Comparison of ENCODE assay signal across 16 cellular contexts in genomic region chr17:48442819-48443218, GRCh38. TPM values are rescaled to one million over a fixed set of nuclear protein-coding genes. Genes with fewer than 3 reads are reported as not detected.
DNase-seq lines count a peak whose midpoint lies in the region; ATAC-seq, FAIRE-seq and TF ChIP-seq lines count a peak whose summit lies in the region.
"Had no signal": no experiment of that assay in that cellular context is flagged by ENCODE, and none has a peak within 500 bp of the region (broad histone marks: within the 10 kb centered on the region; RNA-seq: fewer than 3 reads in every experiment).

No MANE protein-coding gene starts in this region.

- H3K14ac ChIP-seq in H9 (ENCODE audit: insufficient read depth, low read length), result no peak overlapping the region

- H3K27ac ChIP-seq in CD4-positive, CD25-positive, alpha-beta regulatory T cell (ENCODE audit: insufficient read depth, low read length, poor library complexity, severe bottlenecking), result peak overlapping the region; percentile 89
- H3K27ac ChIP-seq in effector memory CD4-positive, alpha-beta T cell (ENCODE audit: insufficient read depth, low read length, poor library complexity, severe bottlenecking), result peak overlapping the region; percentile 83
- no peak overlapping the region for H3K27ac ChIP-seq in H9 (ENCODE audit: insufficient read length, low read depth, low read length)
- H3K27ac ChIP-seq: ascending aorta, hepatocyte had no signal

- H4K91ac ChIP-seq in H9 (ENCODE audit: insufficient read length, low read depth, low read length), result no peak overlapping the region

- no CpG with 5 or more reads among the region's 3 CpGs for WGBS in H9 (ENCODE audit: extremely low coverage, insufficient read length, low lambda C conversion rate)

- no peak overlapping the region for H2AFZ ChIP-seq in H9 (ENCODE audit: low read length)
- H2AFZ ChIP-seq: hepatocyte had no signal

- no peak overlapping the region for H2BK12ac ChIP-seq in H9 (ENCODE audit: insufficient read length, low read depth, low read length)

- H3K4me1 Mint-ChIP-seq in CD4-positive, CD25-positive, alpha-beta regulatory T cell, result peaks cover 44 to 91% (median 78%) of the 10 kb centered on the region in 4 donors
- H3K4me1 Mint-ChIP-seq in T-cell (peaks cover 80 to 91% (median 88%) of the 10 kb centered on the region in 3 donors), H9 (peaks cover 0 to 3% of the 10 kb centered on the region in 2 experiments; a peak in 2 of 4 replicates), type B pancreatic cell (ENCODE audit: unreplicated experiment) (peaks cover 31% of the 10 kb centered on the region)

- H3K36me3 Mint-ChIP-seq in CD4-positive, CD25-positive, alpha-beta regulatory T cell, result no peaks in the 10 kb centered on the region
- H3K36me3 Mint-ChIP-seq in T-cell, result no peaks in the 10 kb centered on the region
- no peaks in the 10 kb centered on the region for H3K36me3 Mint-ChIP-seq in H9 (ENCODE audit: insufficient read depth in 1 of 3, low read depth in 3 of 3)
- H3K36me3 Mint-ChIP-seq in type B pancreatic cell, result no peaks in the 10 kb centered on the region
- H3K36me3 Mint-ChIP-seq: memory B cell had no signal

- no peak overlapping the region for H3K56ac ChIP-seq in H9 (ENCODE audit: insufficient read length, low read depth, low read length)

- H3K27me3 ChIP-seq in CD4-positive, CD25-positive, alpha-beta regulatory T cell (ENCODE audit: control insufficient read depth, insufficient read depth, low read length), result no peaks in the 10 kb centered on the region
- H3K27me3 ChIP-seq in effector memory CD4-positive, alpha-beta T cell (replicated peaks; ENCODE audit: control insufficient read depth, insufficient read depth, low read length, poor library complexity, severe bottlenecking), result no peaks in the 10 kb centered on the region
- no peaks in the 10 kb centered on the region for H3K27me3 ChIP-seq in H9 (ENCODE audit: insufficient read depth, low read length)
- H3K27me3 ChIP-seq: ascending aorta, hepatocyte, MG63 had no signal

- CTCF ChIA-PET in T-cell (lab: Charles Lee), result interaction anchor here in 1 of 2 donors (0.6 kb wide), 1 partner anchor 329 kb away, joined by 6 read pairs; no protein-coding TSS in a partner anchor

- peaks cover 86% of the 10 kb centered on the region for H3K4me1 ChIP-seq in CD4-positive, CD25-positive, alpha-beta regulatory T cell (ENCODE audit: control insufficient read depth, insufficient read depth, low read length, poor library complexity, severe bottlenecking)
- peaks cover 74% of the 10 kb centered on the region for H3K4me1 ChIP-seq in effector memory CD4-positive, alpha-beta T cell (ENCODE audit: control insufficient read depth, insufficient read depth, low read length, poor library complexity, severe bottlenecking)
- no peaks in the 10 kb centered on the region for H3K4me1 ChIP-seq in H9 (ENCODE audit: insufficient read depth, low read length)
- H3K4me1 ChIP-seq: ascending aorta had no signal

- H4K8ac ChIP-seq in H9 (replicated peaks; ENCODE audit: insufficient read length, low read depth, low read length), result no peak overlapping the region

- no peaks in the 10 kb centered on the region for H3K36me3 ChIP-seq in CD4-positive, CD25-positive, alpha-beta regulatory T cell (ENCODE audit: control insufficient read depth, insufficient read depth, low read length)
- no peaks in the 10 kb centered on the region for H3K36me3 ChIP-seq in effector memory CD4-positive, alpha-beta T cell (ENCODE audit: control insufficient read depth, insufficient read depth, low read length)
- H3K36me3 ChIP-seq: ascending aorta, MG63 had no signal

- no peak overlapping the region for H3K23ac ChIP-seq in H9 (ENCODE audit: insufficient read length, low read depth, low read length)

- no peak overlapping the region for H3K9ac ChIP-seq in H9 (ENCODE audit: extremely low read depth, insufficient read length, low read length)

- H3K4me3 ChIP-seq in CD4-positive, CD25-positive, alpha-beta regulatory T cell (ENCODE audit: low read depth, low read length), result peak overlapping the region; percentile 52
- H3K4me3 ChIP-seq in effector memory CD4-positive, alpha-beta T cell (ENCODE audit: insufficient read depth, low read depth, low read length, poor library complexity, severe bottlenecking), result no peak overlapping the region
- H3K4me3 ChIP-seq: ascending aorta, hepatocyte, MG63 had no signal

- H4K5ac ChIP-seq in H9 (ENCODE audit: insufficient read length, low read depth, low read length), result no peak overlapping the region

- no peaks in the 10 kb centered on the region for H3K79me1 ChIP-seq in H9 (ENCODE audit: insufficient read depth, low read depth, low read length, poor library complexity, severe bottlenecking)

- no peaks in the 10 kb centered on the region for H3K27me3 Mint-ChIP-seq in CD4-positive, CD25-positive, alpha-beta regulatory T cell
- H3K27me3 Mint-ChIP-seq in T-cell (no peaks in the 10 kb centered on the region), H9 (ENCODE audit: low read depth) (peaks cover 66% of the 10 kb centered on the region), type B pancreatic cell (peaks cover 18% of the 10 kb centered on the region)

- H2BK5ac ChIP-seq in H9 (ENCODE audit: insufficient read length, low read length), result no peak overlapping the region

- TF ChIP-seq CTCF in H9 (conservative IDR thresholded peaks at IDR 0.05) (no peak), type B pancreatic cell (conservative IDR thresholded peaks at IDR 0.05) (no peak)

- no peaks in the 10 kb centered on the region for H3K23me2 ChIP-seq in H9 (ENCODE audit: insufficient read length, low read depth, low read length, poor library complexity, severe bottlenecking)

- peak; percentile 62 for FAIRE-seq in GM19239 (lab: Jason Lieb, UNC)
- FAIRE-seq: D721Med had no signal

- H2BK120ac ChIP-seq in H9 (ENCODE audit: low read depth, low read length, poor library complexity, severe bottlenecking), result no peak overlapping the region

- no peak overlapping the region for H2BK20ac ChIP-seq in H9 (ENCODE audit: low read depth, low read length, poor library complexity, severe bottlenecking)

- H2AK5ac ChIP-seq in H9 (ENCODE audit: insufficient read length, low read length), result no peak overlapping the region

- H3K4ac ChIP-seq in H9 (ENCODE audit: low read depth, low read length), result no peak overlapping the region

- no peaks in the 10 kb centered on the region for H4K20me1 ChIP-seq in H9 (ENCODE audit: control insufficient read depth, insufficient read depth, insufficient read length)

- H3T11ph ChIP-seq in H9 (ENCODE audit: low read length), result no peak overlapping the region

- no peak for ATAC-seq in CD4-positive, CD25-positive, alpha-beta regulatory T cell (ENCODE audit: low read depth in 2 of 2)
- ATAC-seq in T-cell (replicated peaks in 1 of 4) (no peak), GM21528 (IDR thresholded peaks at IDR 0.05; ENCODE audit: low FRiP score, unreplicated experiment) (no peak)

- peak overlapping the region in 3 of 4 donors; percentile 73 to 87 (median 77) for H3K4me3 Mint-ChIP-seq in CD4-positive, CD25-positive, alpha-beta regulatory T cell
- H3K4me3 Mint-ChIP-seq in T-cell (peak overlapping the region; percentile 2 to 67 (median 28)), H9 (no peak overlapping the region), type B pancreatic cell (no peak overlapping the region)
- H3K4me3 Mint-ChIP-seq: memory B cell had no signal

- no peak overlapping the region for H2BK15ac ChIP-seq in H9 (ENCODE audit: low read depth, low read length)

- H3K4me2 ChIP-seq in H9 (ENCODE audit: insufficient read depth, insufficient read length, low read length), result no peak overlapping the region
- H3K4me2 ChIP-seq: hepatocyte had no signal

- H3K9me3 Mint-ChIP-seq in CD4-positive, CD25-positive, alpha-beta regulatory T cell, result peaks cover 0 to 5% (median 0%) of the 10 kb centered on the region in 7 donors
- H3K9me3 Mint-ChIP-seq in T-cell (peaks cover 0 to 5% (median 5%) of the 10 kb centered on the region in 3 donors), H9 (no peaks in the 10 kb centered on the region), type B pancreatic cell (peaks cover 9% of the 10 kb centered on the region)

- H3K79me2 ChIP-seq in H9 (ENCODE audit: insufficient read depth, low read length), result no peaks in the 10 kb centered on the region
- H3K79me2 ChIP-seq: hepatocyte had no signal

- H3K9me3 ChIP-seq in CD4-positive, CD25-positive, alpha-beta regulatory T cell (ENCODE audit: control insufficient read depth in 2 of 2, low read length in 2 of 2), result no peaks in the 10 kb centered on the region
- H3K9me3 ChIP-seq in effector memory CD4-positive, alpha-beta T cell (ENCODE audit: control insufficient read depth, low read length), result no peaks in the 10 kb centered on the region
- H3K9me3 ChIP-seq in H9 (ENCODE audit: control insufficient read depth, low read depth, low read length), result no peaks in the 10 kb centered on the region
- H3K9me3 ChIP-seq: ascending aorta, MG63 had no signal

- peak overlapping the region; percentile 95 to 99 (median 96) for H3K27ac Mint-ChIP-seq in CD4-positive, CD25-positive, alpha-beta regulatory T cell
- peak overlapping the region; percentile 98 for H3K27ac Mint-ChIP-seq in T-cell
- H3K27ac Mint-ChIP-seq in H9, result no peak overlapping the region
- no peak overlapping the region for H3K27ac Mint-ChIP-seq in type B pancreatic cell
- H3K27ac Mint-ChIP-seq: memory B cell, progenitor cell of endocrine pancreas had no signal

- peak in 1 of 3 donors; percentile 46 for DNase-seq in CD4-positive, CD25-positive, alpha-beta regulatory T cell
- DNase-seq in GM19239 (ENCODE audit: insufficient read length, low spot score), result no peak
- no peak for DNase-seq in T-cell
- no peak for DNase-seq in effector memory CD4-positive, alpha-beta T cell
- no peak for DNase-seq in H9
- DNase-seq in SK-N-DZ (ENCODE audit: low spot score), result no peak
- DNase-seq in type B pancreatic cell (ENCODE audit: extremely low spot score, unreplicated experiment), result no peak
- DNase-seq: MG63; SHP77 treated with DMSO at 0.1 percent for 48 hours; stimulated activated CD4-positive, alpha-beta T cell treated with anti-CD3 and anti-CD28 coated beads, Interleukin-2, amount 100 ng/mL, for 24 hours had no signal

- H3K18ac ChIP-seq in H9 (ENCODE audit: insufficient read length, low read depth, low read length), result no peak overlapping the region

- POLR2A ChIA-PET in T-cell (lab: Charles Lee), result no interaction called here

RNA-seq across cellular contexts. Expression of gene SKAP1, which starts 12.8 kb away (rescaled TPM):
- 196 TPM for total RNA-seq in CD4-positive, CD25-positive, alpha-beta regulatory T cell
- polyA plus RNA-seq in CD4-positive, CD25-positive, alpha-beta regulatory T cell, result 100 to 1,000 TPM; 348 to 554 (median 391) TPM
- 100 to 1,000 TPM in 2 of 5 donors, 10 to 100 TPM in 3; 71.5 to 142 (median 80.4) TPM for total RNA-seq in T-cell
- not detected in 2 replicates for total RNA-seq in H9 (2021)
- polyA plus RNA-seq in SK-N-DZ (2014; cell fraction: cytosol; rRNA removed), result not detected in 2 replicates
- polyA plus RNA-seq in SK-N-DZ (2014; cell fraction: nucleus; rRNA removed), result not detected in 2 replicates
- total RNA-seq in type B pancreatic cell (ENCODE audit: low replicate concordance), result 0.43 and 0.79 TPM in 2 replicates
- total RNA-seq: ascending aorta had no signal

Comparison
In these comparisons a context has a peak if more than half of its experiments do, and no peak if none do; other contexts are left out.
1. H3K27ac Mint-ChIP-seq: peak in CD4-positive, CD25-positive, alpha-beta regulatory T cell (3 of 3) and T-cell (2 of 2); none in H9 (0 of 3) and type B pancreatic cell (single experiment).
2. H3K4me3 Mint-ChIP-seq: peak in CD4-positive, CD25-positive, alpha-beta regulatory T cell (3 of 4) and T-cell (3 of 3); none in H9 (0 of 2) and type B pancreatic cell (single experiment).
3. RNA of gene SKAP1, which starts 12.8 kb away (total RNA-seq): 196 TPM in CD4-positive, CD25-positive, alpha-beta regulatory T cell (single experiment) and 71.5 to 142 TPM in T-cell; 0.43 to 0.79 TPM in type B pancreatic cell and not detected in H9; every median in the first group is over 10 times any median in the second.